Comparison of ENCODE assay signal across 8 cellular contexts in genomic region chr1:219189021-219189824, GRCh38. TPM values are rescaled to one million over a fixed set of nuclear protein-coding genes. Genes with fewer than 3 reads are reported as not detected.
A peak's percentile ranks its signal among the peaks of the same experiment; 100 is the strongest.
DNase-seq lines count a peak whose midpoint lies in the region; ATAC-seq, FAIRE-seq and TF ChIP-seq lines count a peak whose summit lies in the region.

No MANE protein-coding gene starts in this region.

- ATAC-seq in GM19025 (IDR thresholded peaks at IDR 0.05; ENCODE audit: low read depth, unreplicated experiment) (peak; percentile 72), HG03103 (IDR thresholded peaks at IDR 0.05; ENCODE audit: low read depth, unreplicated experiment) (peak; percentile 53)

- H4K20me1 ChIP-seq in astrocyte (ENCODE audit: insufficient read depth, low read length): no peaks in the 10 kb centered on the region

- H3K9me3 ChIP-seq in astrocyte (ENCODE audit: insufficient read depth, low read depth, low read length): no peaks in the 10 kb centered on the region

- peak; percentile 37 for FAIRE-seq in astrocyte (lab: Jason Lieb, UNC)

- in situ Hi-C loops in ACHN (cut with HindIII; ENCODE audit: low pct_ligation_motif_present, low pct_unique_long_range_greater_than_20kb, low sequenced_read_pairs): no loop called here

- peak overlapping the region; percentile 0 for H3K27ac Mint-ChIP-seq in astrocyte (ENCODE audit: unreplicated experiment)

- no peaks in the 10 kb centered on the region for H3K27me3 Mint-ChIP-seq in astrocyte (ENCODE audit: low read depth, unreplicated experiment)

- no peaks in the 10 kb centered on the region for H3K9me3 Mint-ChIP-seq in astrocyte (ENCODE audit: unreplicated experiment)

- H3K9ac ChIP-seq in astrocyte (ENCODE audit: low read length): peak overlapping the region; percentile 73

- DNase-seq in ACHN (peak; percentile 67), astrocyte (ENCODE audit: low read depth) (peak; percentile 84), medulla oblongata (ENCODE audit: extremely low spot score) (peak; percentile 45), ureter (ENCODE audit: low spot score) (no peak), NCI-H748 (lab: John Stamatoyannopoulos, UW; ENCODE audit: unreplicated experiment) (no peak)
- DNase-seq in stimulated activated CD4-positive, alpha-beta T cell treated with anti-CD3 and anti-CD28 coated beads, Interleukin-12 subunit alpha, Interleukin-12 subunit beta, amount 100 ng/mL, for 4 hours: no peak

- peaks cover 31% of the 10 kb centered on the region for H3K79me2 ChIP-seq in astrocyte (ENCODE audit: insufficient read depth, low read length)

- H3K4me1 Mint-ChIP-seq in astrocyte (ENCODE audit: low read depth, unreplicated experiment): peaks cover 29% of the 10 kb centered on the region

- no peak overlapping the region for H3K4me3 Mint-ChIP-seq in astrocyte (ENCODE audit: unreplicated experiment)

- no peak for TF ChIP-seq CTCF in astrocyte (IDR thresholded peaks at IDR 0.05; ENCODE audit: insufficient read depth, low read depth, low read length)

- H3K4me2 ChIP-seq in astrocyte (ENCODE audit: low read length): peak overlapping the region; percentile 69

- H3K4me3 ChIP-seq in astrocyte (ENCODE audit: insufficient read depth, low read depth, low read length): no peak overlapping the region

- no peaks in the 10 kb centered on the region for H3K27me3 ChIP-seq in astrocyte (ENCODE audit: insufficient read depth, low read length)

- H3K4me1 ChIP-seq in astrocyte (ENCODE audit: insufficient read depth, low read length): peaks cover 16% of the 10 kb centered on the region

- H3K27ac ChIP-seq in astrocyte (ENCODE audit: low read depth, low read length): peak overlapping the region; percentile 78

- H3K36me3 Mint-ChIP-seq in astrocyte (ENCODE audit: low read depth, unreplicated experiment): peaks cover 8% of the 10 kb centered on the region

- H3K36me3 ChIP-seq in astrocyte (ENCODE audit: insufficient read depth, low read length): no peaks in the 10 kb centered on the region

- no peak overlapping the region for H2AFZ ChIP-seq in astrocyte (ENCODE audit: low read depth, low read length)

RNA-seq across cellular contexts. Expression of gene LYPLAL1, which starts 15.5 kb away (rescaled TPM):
- 25.6 and 26.1 TPM in 2 replicates for total RNA-seq in astrocyte
- 49.9 TPM for total RNA-seq in ureter

Comparison
In these comparisons a context has a peak if more than half of its experiments do, and no peak if none do; other contexts are left out.
1. DNase-seq: peak in ACHN (single experiment), astrocyte (single experiment) and medulla oblongata (single experiment); none in stimulated activated CD4-positive, alpha-beta T cell treated with anti-CD3 and anti-CD28 coated beads, Interleukin-12 subunit alpha, Interleukin-12 subunit beta, amount 100 ng/mL, for 4 hours (single experiment), ureter (single experiment) and NCI-H748 (single experiment).